Comparison of ENCODE assay signal across 1 cellular context in the genomic region with DNA sequence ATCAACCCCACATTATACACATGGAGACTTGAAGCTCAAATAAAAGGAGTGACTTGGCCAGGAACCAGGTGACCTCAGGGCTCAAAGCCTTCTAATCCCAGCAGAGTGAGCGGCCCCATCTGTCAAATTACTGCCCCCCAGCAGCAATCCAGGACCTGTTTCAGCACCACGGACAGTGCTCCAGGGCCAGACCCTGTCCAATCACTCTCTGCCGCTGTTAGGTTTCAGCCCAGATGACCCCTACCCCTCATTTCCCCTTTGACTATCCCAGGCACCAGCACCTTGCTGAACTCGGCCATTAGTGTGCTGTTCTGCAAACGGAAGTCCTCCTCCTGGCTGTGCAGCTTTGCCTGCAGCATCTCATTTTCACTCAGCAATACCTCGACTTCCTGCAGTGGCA.
A peak's percentile ranks its signal among the peaks of the same experiment; 100 is the strongest.
TF ChIP-seq lines count a peak whose summit lies in the region.

No MANE protein-coding gene starts in this region.

TF ChIP-seq in A549, 52 proteins besides CTCF, POLR2A, EP300 and RAD21 (continued from another document):
- TF ChIP-seq, protein P1, sequence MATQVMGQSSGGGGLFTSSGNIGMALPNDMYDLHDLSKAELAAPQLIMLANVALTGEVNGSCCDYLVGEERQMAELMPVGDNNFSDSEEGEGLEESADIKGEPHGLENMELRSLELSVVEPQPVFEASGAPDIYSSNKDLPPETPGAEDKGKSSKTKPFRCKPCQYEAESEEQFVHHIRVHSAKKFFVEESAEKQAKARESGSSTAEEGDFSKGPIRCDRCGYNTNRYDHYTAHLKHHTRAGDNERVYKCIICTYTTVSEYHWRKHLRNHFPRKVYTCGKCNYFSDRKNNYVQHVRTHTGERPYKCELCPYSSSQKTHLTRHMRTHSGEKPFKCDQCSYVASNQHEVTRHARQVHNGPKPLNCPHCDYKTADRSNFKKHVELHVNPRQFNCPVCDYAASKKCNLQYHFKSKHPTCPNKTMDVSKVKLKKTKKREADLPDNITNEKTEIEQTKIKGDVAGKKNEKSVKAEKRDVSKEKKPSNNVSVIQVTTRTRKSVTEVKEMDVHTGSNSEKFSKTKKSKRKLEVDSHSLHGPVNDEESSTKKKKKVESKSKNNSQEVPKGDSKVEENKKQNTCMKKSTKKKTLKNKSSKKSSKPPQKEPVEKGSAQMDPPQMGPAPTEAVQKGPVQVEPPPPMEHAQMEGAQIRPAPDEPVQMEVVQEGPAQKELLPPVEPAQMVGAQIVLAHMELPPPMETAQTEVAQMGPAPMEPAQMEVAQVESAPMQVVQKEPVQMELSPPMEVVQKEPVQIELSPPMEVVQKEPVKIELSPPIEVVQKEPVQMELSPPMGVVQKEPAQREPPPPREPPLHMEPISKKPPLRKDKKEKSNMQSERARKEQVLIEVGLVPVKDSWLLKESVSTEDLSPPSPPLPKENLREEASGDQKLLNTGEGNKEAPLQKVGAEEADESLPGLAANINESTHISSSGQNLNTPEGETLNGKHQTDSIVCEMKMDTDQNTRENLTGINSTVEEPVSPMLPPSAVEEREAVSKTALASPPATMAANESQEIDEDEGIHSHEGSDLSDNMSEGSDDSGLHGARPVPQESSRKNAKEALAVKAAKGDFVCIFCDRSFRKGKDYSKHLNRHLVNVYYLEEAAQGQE (IDR thresholded peaks at IDR 0.05), result peak; percentile 83
